Comparison of ENCODE assay signal across 12 cellular contexts in genomic region chr20:59985864-59986263, GRCh38. TPM values are rescaled to one million over a fixed set of nuclear protein-coding genes. Genes with fewer than 3 reads are reported as not detected.
DNase-seq lines count a peak whose midpoint lies in the region; ATAC-seq, FAIRE-seq and TF ChIP-seq lines count a peak whose summit lies in the region.
"Had no signal": no experiment of that assay in that cellular context is flagged by ENCODE, and none has a peak within 500 bp of the region (broad histone marks: within the 10 kb centered on the region; RNA-seq: fewer than 3 reads in every experiment).

No MANE protein-coding gene starts in this region.

- in situ Hi-C loops in ACHN (cut with HindIII; ENCODE audit: low pct_ligation_motif_present, low pct_unique_long_range_greater_than_20kb, low sequenced_read_pairs) = no loop called here

- H3K4me3 ChIP-seq in HCT116 (replicated peaks in 1 of 2; ENCODE audit: low read depth in 1 of 2, low read length in 2 of 2) (no peak overlapping the region), keratinocyte (ENCODE audit: control insufficient read depth in 2 of 3, extremely low read depth in 1 of 3, insufficient read depth in 2 of 3, low read depth in 1 of 3, low read length in 3 of 3) (no peak overlapping the region)
- H3K4me3 ChIP-seq: suprapubic skin had no signal

- H2AFZ ChIP-seq in HCT116 (ENCODE audit: low read depth, low read length, poor library complexity, severe bottlenecking) (no peak overlapping the region), keratinocyte (ENCODE audit: control insufficient read depth, low read length) (no peak overlapping the region)

- H3K27ac ChIP-seq in HCT116 (ENCODE audit: low read depth, low read length) (no peak overlapping the region), keratinocyte (ENCODE audit: control insufficient read depth, insufficient read depth, low read length) (no peak overlapping the region)
- H3K27ac ChIP-seq: suprapubic skin had no signal

- H4K20me1 ChIP-seq in HCT116 (ENCODE audit: insufficient read depth) (no peaks in the 10 kb centered on the region), keratinocyte (ENCODE audit: control insufficient read depth, extremely low read depth, insufficient read depth, low read length) (no peaks in the 10 kb centered on the region)

- peaks cover 17 to 30% of the 10 kb centered on the region in 2 experiments for H3K4me1 ChIP-seq in HCT116 (ENCODE audit: control insufficient read depth in 1 of 2, insufficient read depth in 2 of 2, low read length in 2 of 2)
- peaks cover 21% of the 10 kb centered on the region for H3K4me1 ChIP-seq in keratinocyte (ENCODE audit: control insufficient read depth, extremely low read depth, insufficient read depth, low read length)
- H3K4me1 ChIP-seq: suprapubic skin had no signal

- POLR2A ChIA-PET in HCT116 (lab: Charles Lee) = no interaction called here

- TF ChIP-seq POLR2A in HCT116 (IDR thresholded peaks at IDR 0.05; ENCODE audit: borderline replicate concordance, extremely low read depth, insufficient read depth, insufficient read length) = no peak

- no peaks in the 10 kb centered on the region for H3K9me2 ChIP-seq in HCT116 (ENCODE audit: insufficient read depth)

- no peaks in the 10 kb centered on the region for H3K9me3 ChIP-seq in HCT116 (ENCODE audit: control insufficient read depth in 1 of 2, insufficient read depth in 1 of 2, low read depth in 1 of 2, low read length in 2 of 2)
- no peaks in the 10 kb centered on the region for H3K9me3 ChIP-seq in keratinocyte (ENCODE audit: control insufficient read depth, low read depth, low read length)
- H3K9me3 ChIP-seq: suprapubic skin had no signal

- DNase-seq in NCI-H1436 (lab: John Stamatoyannopoulos, UW) = peak; percentile 13
- no peak for DNase-seq in NCI-H1436 treated with DMSO at 0.1 percent for 48 hours (lab: John Stamatoyannopoulos, UW)
- no peak for DNase-seq in HCT116 (ENCODE audit: low read depth, low spot score)
- peak; percentile 14 for DNase-seq in SKM-1 treated with dmso at 0.1 percent for 144 hours (lab: John Stamatoyannopoulos, UW; ENCODE audit: unreplicated experiment)
- DNase-seq in keratinocyte (ENCODE audit: low read depth, low spot score) = no peak
- no peak for DNase-seq in ACHN
- no peak for DNase-seq in LoVo (ENCODE audit: low spot score)
- DNase-seq: NCI-H446 treated with DMSO at 0.1 percent for 48 hours; stimulated activated CD4-positive, alpha-beta T cell treated with anti-CD3 and anti-CD28 coated beads, Interleukin-4, amount 100 ng/mL, for 1 hour had no signal

- peak; percentile 61 for FAIRE-seq in keratinocyte (lab: Jason Lieb, UNC)
- FAIRE-seq: GM19239 had no signal

- no peaks in the 10 kb centered on the region for H3K9me1 ChIP-seq in keratinocyte (ENCODE audit: control insufficient read depth, extremely low read depth, insufficient read depth, low read length)

- H3K4me2 ChIP-seq in HCT116 (ENCODE audit: low read length) (no peak overlapping the region), keratinocyte (ENCODE audit: control insufficient read depth, extremely low read depth, insufficient read depth, low read depth, low read length) (no peak overlapping the region)

- dilution Hi-C loops in keratinocyte (cut with MboI; ENCODE audit: extremely low pct_ligation_motif_present, low sequenced_read_pairs) = no loop called here

- ATAC-seq in HCT116 (peak; percentile 67), HG02623 (IDR thresholded peaks at IDR 0.05; ENCODE audit: unreplicated experiment) (no peak)

- RAD21 ChIA-PET in HCT116 (lab: Charles Lee; ENCODE audit: low non-redundant PET in 1 of 2, low total read pairs in 2 of 2, uncharacterized antibody in 2 of 2, unreplicated experiment in 2 of 2) = interaction anchor here in 1 of 2 experiments (1.1 kb wide), 1 partner anchor 64 kb away, joined by 3 read pairs; no protein-coding TSS in a partner anchor

- H3K36me3 ChIP-seq in HCT116 (ENCODE audit: control insufficient read depth in 1 of 2, insufficient read depth in 2 of 2, low read length in 2 of 2) (no peaks in the 10 kb centered on the region), keratinocyte (ENCODE audit: control insufficient read depth in 2 of 2, extremely low read depth in 1 of 2, insufficient read depth in 2 of 2, low read length in 2 of 2) (no peaks in the 10 kb centered on the region)
- H3K36me3 ChIP-seq: suprapubic skin had no signal

- H3K79me2 ChIP-seq in HCT116 (ENCODE audit: insufficient read depth, low read length) (no peaks in the 10 kb centered on the region), keratinocyte (ENCODE audit: control insufficient read depth, insufficient read depth, low read length) (no peaks in the 10 kb centered on the region)

- intact Hi-C loops in HCT116 (cut with micrococcal nuclease) = no loop called here

- BruUV-seq in HCT116 (replicated peaks; lab: Mats Ljungman, UMichigan) = no TSS peak

- no peaks in the 10 kb centered on the region for H3K27me3 ChIP-seq in HCT116 (ENCODE audit: insufficient read depth, low read length)
- H3K27me3 ChIP-seq in keratinocyte (ENCODE audit: control insufficient read depth, extremely low read depth, insufficient read depth, low read length) = no peaks in the 10 kb centered on the region
- H3K27me3 ChIP-seq: suprapubic skin had no signal

- peak; percentile 38 for TF ChIP-seq RAD21 in HCT116 (IDR thresholded peaks at IDR 0.05; ENCODE audit: low read depth)

- TF ChIP-seq CTCF in HCT116 (IDR thresholded peaks at IDR 0.05 in 2 of 3, conservative IDR thresholded peaks at IDR 0.05 in 1 of 3; ENCODE audit: borderline replicate concordance in 1 of 3, insufficient read depth in 1 of 3, low read depth in 2 of 3, low read length in 2 of 3) (peak in 2 of 3 experiments; percentile 61 to 65; a peak in 4 of 6 replicates), keratinocyte (optimal IDR thresholded peaks at IDR 0.05 in 1 of 3, IDR thresholded peaks at IDR 0.05 in 1 of 3, conservative IDR thresholded peaks at IDR 0.05 in 1 of 3; ENCODE audit: extremely low read depth in 1 of 3, insufficient read depth in 2 of 3, low read length in 3 of 3) (peak in 1 of 3 experiments; percentile 52)

- H3K9ac ChIP-seq in HCT116 (ENCODE audit: low read length) = no peak overlapping the region
- no peak overlapping the region for H3K9ac ChIP-seq in keratinocyte (ENCODE audit: control insufficient read depth, extremely low read depth, insufficient read depth, low read length)

- CTCF ChIA-PET in HCT116 (lab: Charles Lee) = interaction anchor here (1.3 kb wide), 1 partner anchor 64 kb away, joined by 9 read pairs; no protein-coding TSS in a partner anchor

TF ChIP-seq in HCT116, 20 proteins besides CTCF, POLR2A, EP300 and RAD21:
- TF ChIP-seq JUND (IDR thresholded peaks at IDR 0.05) (no peak), EGR1 (IDR thresholded peaks at IDR 0.05; ENCODE audit: low read depth) (no peak), POLR2AphosphoS5 (IDR thresholded peaks at IDR 0.05; ENCODE audit: low read depth, low read length) (no peak), CBX3 (IDR thresholded peaks at IDR 0.05; ENCODE audit: low read depth) (0 out of 2 replicates have a peak, but pooled peaks have one; percentile 27), SIN3A (IDR thresholded peaks at IDR 0.05; ENCODE audit: low read depth) (no peak)

RNA-seq across cellular contexts. Expression of gene CDH26, which starts 27.6 kb away (rescaled TPM):
- 0.34 TPM for total RNA-seq in HCT116 (2021; ENCODE audit: unreplicated experiment)
- 0.16 and 0.26 TPM in 2 replicates for polyA plus RNA-seq in HCT116 (2012)
- 0.76 to 1.1 TPM (median 1.1 TPM) in 3 replicates for polyA plus RNA-seq in keratinocyte
- 0.49 TPM for polyA plus RNA-seq in keratinocyte (2011; ENCODE audit: low read depth)
- 0.51 and 0.69 TPM in 2 replicates for polyA plus RNA-seq in keratinocyte (2011; cell fraction: cytosol; rRNA removed)
- 3.2 TPM in 2 replicates for polyA plus RNA-seq in keratinocyte (2011; cell fraction: nucleus; rRNA removed)
- 0.71 and 1.8 TPM in 2 replicates for polyA plus RNA-seq in keratinocyte (2012; ENCODE audit: low replicate concordance)
- 1.2 to 1.9 TPM in 2 of 3 replicates, not detected in the other for polyA minus RNA-seq in keratinocyte
- not detected for polyA minus RNA-seq in keratinocyte (2011; cell fraction: cytosol; rRNA and poly(A)+ RNA removed)
- 1.3 and 1.9 TPM in 2 replicates for polyA minus RNA-seq in keratinocyte (2011; cell fraction: nucleus; rRNA and poly(A)+ RNA removed)

RNA-seq across cellular contexts. Expression of gene FAM217B, which starts 45.7 kb away (rescaled TPM):
- total RNA-seq in HCT116 (2021; ENCODE audit: unreplicated experiment) = 8.1 TPM
- 1.8 and 2.5 TPM in 2 replicates for polyA plus RNA-seq in HCT116 (2012)
- 4.3 to 10.1 TPM (median 7.8 TPM) in 3 replicates for polyA plus RNA-seq in keratinocyte
- polyA plus RNA-seq in keratinocyte (2011; ENCODE audit: low read depth) = 5.1 TPM
- polyA plus RNA-seq in keratinocyte (2011; cell fraction: cytosol; rRNA removed) = 3.2 and 7.4 TPM in 2 replicates
- 5.5 and 6.3 TPM in 2 replicates for polyA plus RNA-seq in keratinocyte (2011; cell fraction: nucleus; rRNA removed)
- polyA plus RNA-seq in keratinocyte (2012; ENCODE audit: low replicate concordance) = 3.8 and 7.3 TPM in 2 replicates
- polyA minus RNA-seq in keratinocyte = 2.2 to 8.5 TPM (median 2.4 TPM) in 3 replicates
- polyA minus RNA-seq in keratinocyte (2011; cell fraction: cytosol; rRNA and poly(A)+ RNA removed) = 5.4 TPM
- 3.1 and 7.7 TPM in 2 replicates for polyA minus RNA-seq in keratinocyte (2011; cell fraction: nucleus; rRNA and poly(A)+ RNA removed)

RNA-seq across cellular contexts. Expression of gene PPP1R3D, which starts 45.8 kb away (rescaled TPM):
- total RNA-seq in HCT116 (2021; ENCODE audit: unreplicated experiment) = 2.7 TPM
- polyA plus RNA-seq in HCT116 (2012) = 0.97 and 1.1 TPM in 2 replicates
- polyA plus RNA-seq in keratinocyte = 1.7 to 3.3 TPM (median 2.8 TPM) in 3 replicates
- 2.2 TPM for polyA plus RNA-seq in keratinocyte (2011; ENCODE audit: low read depth)
- polyA plus RNA-seq in keratinocyte (2011; cell fraction: cytosol; rRNA removed) = 2.0 and 3.5 TPM in 2 replicates
- polyA plus RNA-seq in keratinocyte (2011; cell fraction: nucleus; rRNA removed) = 3.2 and 3.4 TPM in 2 replicates
- polyA plus RNA-seq in keratinocyte (2012; ENCODE audit: low replicate concordance) = 4.4 and 6.2 TPM in 2 replicates
- 1.6 to 3.2 TPM (median 1.7 TPM) in 3 replicates for polyA minus RNA-seq in keratinocyte
- 5.2 TPM for polyA minus RNA-seq in keratinocyte (2011; cell fraction: cytosol; rRNA and poly(A)+ RNA removed)
- 3.2 and 3.3 TPM in 2 replicates for polyA minus RNA-seq in keratinocyte (2011; cell fraction: nucleus; rRNA and poly(A)+ RNA removed)

RNA-seq across cellular contexts. Expression of gene SYCP2, which starts 52.4 kb away (rescaled TPM):
- 0.59 TPM for total RNA-seq in HCT116 (2021; ENCODE audit: unreplicated experiment)
- 0.13 TPM in 1 of 2 replicates, not detected in the other for polyA plus RNA-seq in HCT116 (2012)
- 0.05 to 0.12 TPM (median 0.07 TPM) in 3 replicates for polyA plus RNA-seq in keratinocyte
- polyA plus RNA-seq in keratinocyte (2011; ENCODE audit: low read depth) = 1.2 TPM
- 0.06 and 0.11 TPM in 2 replicates for polyA plus RNA-seq in keratinocyte (2011; cell fraction: cytosol; rRNA removed)
- 0.35 and 0.55 TPM in 2 replicates for polyA plus RNA-seq in keratinocyte (2011; cell fraction: nucleus; rRNA removed)
- 0.37 and 0.45 TPM in 2 replicates for polyA plus RNA-seq in keratinocyte (2012; ENCODE audit: low replicate concordance)
- 0.77 TPM in 1 of 3 replicates, not detected in the others for polyA minus RNA-seq in keratinocyte
- not detected for polyA minus RNA-seq in keratinocyte (2011; cell fraction: cytosol; rRNA and poly(A)+ RNA removed)
- not detected in 2 replicates for polyA minus RNA-seq in keratinocyte (2011; cell fraction: nucleus; rRNA and poly(A)+ RNA removed)

Comparison
In these comparisons a context has a peak if more than half of its experiments do, and no peak if none do; other contexts are left out.
1. DNase-seq: peak in NCI-H1436 (single experiment) and SKM-1 treated with dmso at 0.1 percent for 144 hours (single experiment); none in NCI-H1436 treated with DMSO at 0.1 percent for 48 hours (single experiment), HCT116 (single experiment), keratinocyte (single experiment), ACHN (single experiment) and LoVo (single experiment).